In genomic region chr21:37430184-37430821, GRCh38 we compare ENCODE assay signal across 11 cellular contexts.
DNase-seq lines count a peak whose midpoint lies in the region; ATAC-seq lines count a peak whose summit lies in the region.
"Had no signal": no experiment of that assay in that cellular context is flagged by ENCODE, and none has a peak within 500 bp of the region (broad histone marks: within the 10 kb centered on the region; RNA-seq: fewer than 3 reads in every experiment).

No MANE protein-coding gene starts in this region.

- DNase-seq in activated naive CD4-positive, alpha-beta T cell treated with anti-CD3 and anti-CD28 coated beads, Interleukin-2, amount 50 U/mL, for 72 hours (ENCODE audit: low spot score in 2 of 2) = no peak
- DNase-seq in activated naive CD4-positive, alpha-beta T cell (lab: John Stamatoyannopoulos, UW) = no peak
- DNase-seq in activated naive CD8-positive, alpha-beta T cell treated with anti-CD3 and anti-CD28 coated beads, Interleukin-2, amount 50 U/mL, for 24 hours = no peak
- DNase-seq in left colon = no peak
- no peak for DNase-seq in stimulated activated naive CD8-positive, alpha-beta T cell treated with anti-CD3 and anti-CD28 coated beads, Interleukin-15, amount 100 ng/mL, for 72 hours
- no peak for DNase-seq in stimulated activated CD8-positive, alpha-beta memory T cell treated with anti-CD3 and anti-CD28 coated beads, Interleukin-4, amount 100 ng/mL, for 48 hours
- DNase-seq: cerebellar nuclear complex, MV-4-11, spleen had no signal

- no peaks in the 10 kb centered on the region for H3K27me3 Mint-ChIP-seq in activated naive CD8-positive, alpha-beta T cell treated with anti-CD3 and anti-CD28 coated beads, Interleukin-2, amount 50 U/mL, for 24 hours
- no peaks in the 10 kb centered on the region for H3K27me3 Mint-ChIP-seq in stimulated activated naive CD8-positive, alpha-beta T cell treated with anti-CD3 and anti-CD28 coated beads, Interleukin-15, amount 100 ng/mL, for 72 hours

- ATAC-seq in activated naive CD4-positive, alpha-beta T cell treated with anti-CD3 and anti-CD28 coated beads, Interleukin-2, amount 50 U/mL, for 72 hours = peak; percentile 46 to 57
- ATAC-seq in activated naive CD8-positive, alpha-beta T cell treated with anti-CD3 and anti-CD28 coated beads, Interleukin-2, amount 50 U/mL, for 24 hours = peak; percentile 50
- ATAC-seq in left colon (peak; percentile 20), GM21447 (IDR thresholded peaks at IDR 0.05; ENCODE audit: unreplicated experiment) (no peak), HG02571 (IDR thresholded peaks at IDR 0.05; ENCODE audit: unreplicated experiment) (no peak)
- ATAC-seq in stimulated activated naive CD8-positive, alpha-beta T cell treated with anti-CD3 and anti-CD28 coated beads, Interleukin-15, amount 100 ng/mL, for 72 hours = peak; percentile 64

- no peak overlapping the region for H3K4me3 Mint-ChIP-seq in activated naive CD8-positive, alpha-beta T cell treated with anti-CD3 and anti-CD28 coated beads, Interleukin-2, amount 50 U/mL, for 24 hours
- H3K4me3 Mint-ChIP-seq in stimulated activated naive CD8-positive, alpha-beta T cell treated with anti-CD3 and anti-CD28 coated beads, Interleukin-15, amount 100 ng/mL, for 72 hours = peak overlapping the region in 1 of 2 donors; percentile 21

- H3K9me3 Mint-ChIP-seq in activated naive CD4-positive, alpha-beta T cell treated with anti-CD3 and anti-CD28 coated beads, Interleukin-2, amount 50 U/mL, for 72 hours = peaks cover 0 to 9% of the 10 kb centered on the region in 2 donors
- H3K9me3 Mint-ChIP-seq in activated naive CD8-positive, alpha-beta T cell treated with anti-CD3 and anti-CD28 coated beads, Interleukin-2, amount 50 U/mL, for 24 hours = peaks cover 7% of the 10 kb centered on the region
- H3K9me3 Mint-ChIP-seq in stimulated activated naive CD8-positive, alpha-beta T cell treated with anti-CD3 and anti-CD28 coated beads, Interleukin-15, amount 100 ng/mL, for 72 hours = peaks cover 8% of the 10 kb centered on the region in 2 donors

- H3K36me3 Mint-ChIP-seq in activated naive CD4-positive, alpha-beta T cell treated with anti-CD3 and anti-CD28 coated beads, Interleukin-2, amount 50 U/mL, for 72 hours = peaks cover 17 to 39% of the 10 kb centered on the region in 2 donors
- H3K36me3 Mint-ChIP-seq in activated naive CD8-positive, alpha-beta T cell treated with anti-CD3 and anti-CD28 coated beads, Interleukin-2, amount 50 U/mL, for 24 hours (ENCODE audit: low read depth) = peaks cover 25% of the 10 kb centered on the region

- no peak overlapping the region for H3K27ac Mint-ChIP-seq in activated naive CD4-positive, alpha-beta T cell treated with anti-CD3 and anti-CD28 coated beads, Interleukin-2, amount 50 U/mL, for 72 hours
- peak overlapping the region; percentile 17 for H3K27ac Mint-ChIP-seq in activated naive CD8-positive, alpha-beta T cell treated with anti-CD3 and anti-CD28 coated beads, Interleukin-2, amount 50 U/mL, for 24 hours
- peak overlapping the region in 1 of 2 donors; percentile 57 for H3K27ac Mint-ChIP-seq in stimulated activated naive CD8-positive, alpha-beta T cell treated with anti-CD3 and anti-CD28 coated beads, Interleukin-15, amount 100 ng/mL, for 72 hours

- intact Hi-C loops in left colon (cut with DNase I, micrococcal nuclease) = no loop called here

- peaks cover 62% of the 10 kb centered on the region for H3K4me1 Mint-ChIP-seq in activated naive CD8-positive, alpha-beta T cell treated with anti-CD3 and anti-CD28 coated beads, Interleukin-2, amount 50 U/mL, for 24 hours
- H3K4me1 Mint-ChIP-seq in stimulated activated naive CD8-positive, alpha-beta T cell treated with anti-CD3 and anti-CD28 coated beads, Interleukin-15, amount 100 ng/mL, for 72 hours = peaks cover 69% of the 10 kb centered on the region

Comparison
In these comparisons a context has a peak if more than half of its experiments do, and no peak if none do; other contexts are left out.
1. ATAC-seq: peak in activated naive CD4-positive, alpha-beta T cell treated with anti-CD3 and anti-CD28 coated beads, Interleukin-2, amount 50 U/mL, for 72 hours (2 of 2), activated naive CD8-positive, alpha-beta T cell treated with anti-CD3 and anti-CD28 coated beads, Interleukin-2, amount 50 U/mL, for 24 hours (single experiment), left colon (single experiment) and stimulated activated naive CD8-positive, alpha-beta T cell treated with anti-CD3 and anti-CD28 coated beads, Interleukin-15, amount 100 ng/mL, for 72 hours (single experiment); none in GM21447 (single experiment) and HG02571 (single experiment).